ENCODE assay signal across 1 cellular context in the genomic region with DNA sequence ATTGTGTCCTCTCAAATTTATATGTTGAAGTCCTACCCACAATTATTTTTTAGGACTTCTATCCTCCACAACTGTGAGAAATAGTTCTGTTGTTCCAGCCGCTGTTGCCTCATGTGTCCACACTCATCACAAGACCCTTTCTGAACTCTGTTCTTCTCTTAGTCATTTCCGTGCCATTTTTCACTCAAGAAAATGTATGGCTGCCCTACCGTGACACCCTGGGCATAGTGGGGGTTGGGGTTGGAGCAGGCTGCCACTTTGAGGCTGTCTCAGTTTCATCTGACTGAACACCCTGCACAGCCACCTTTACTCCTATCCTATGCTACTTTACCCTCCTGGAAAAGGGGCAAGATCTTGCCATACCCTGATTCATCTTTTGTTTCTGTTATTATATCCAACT.
TF ChIP-seq lines count a peak whose summit lies in the region.

No MANE protein-coding gene starts in this region.

TF ChIP-seq in H1, 55 proteins besides CTCF, POLR2A, EP300 and RAD21:
- TF ChIP-seq BACH1 (IDR thresholded peaks at IDR 0.05; ENCODE audit: low read length) (no peak), BCL11A (IDR thresholded peaks at IDR 0.05; ENCODE audit: low read depth in 2 of 2, low read length in 2 of 2) (no peak), KDM4A (IDR thresholded peaks at IDR 0.05; ENCODE audit: low read depth, low read length, severe bottlenecking) (no peak), CHD2 (IDR thresholded peaks at IDR 0.05; ENCODE audit: low read length) (no peak)
- TF ChIP-seq, protein P1, sequence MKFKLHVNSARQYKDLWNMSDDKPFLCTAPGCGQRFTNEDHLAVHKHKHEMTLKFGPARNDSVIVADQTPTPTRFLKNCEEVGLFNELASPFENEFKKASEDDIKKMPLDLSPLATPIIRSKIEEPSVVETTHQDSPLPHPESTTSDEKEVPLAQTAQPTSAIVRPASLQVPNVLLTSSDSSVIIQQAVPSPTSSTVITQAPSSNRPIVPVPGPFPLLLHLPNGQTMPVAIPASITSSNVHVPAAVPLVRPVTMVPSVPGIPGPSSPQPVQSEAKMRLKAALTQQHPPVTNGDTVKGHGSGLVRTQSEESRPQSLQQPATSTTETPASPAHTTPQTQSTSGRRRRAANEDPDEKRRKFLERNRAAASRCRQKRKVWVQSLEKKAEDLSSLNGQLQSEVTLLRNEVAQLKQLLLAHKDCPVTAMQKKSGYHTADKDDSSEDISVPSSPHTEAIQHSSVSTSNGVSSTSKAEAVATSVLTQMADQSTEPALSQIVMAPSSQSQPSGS (IDR thresholded peaks at IDR 0.05; ENCODE audit: low read length), result no peak
